Comparison of ENCODE assay signal across 17 cellular contexts in the genomic region with DNA sequence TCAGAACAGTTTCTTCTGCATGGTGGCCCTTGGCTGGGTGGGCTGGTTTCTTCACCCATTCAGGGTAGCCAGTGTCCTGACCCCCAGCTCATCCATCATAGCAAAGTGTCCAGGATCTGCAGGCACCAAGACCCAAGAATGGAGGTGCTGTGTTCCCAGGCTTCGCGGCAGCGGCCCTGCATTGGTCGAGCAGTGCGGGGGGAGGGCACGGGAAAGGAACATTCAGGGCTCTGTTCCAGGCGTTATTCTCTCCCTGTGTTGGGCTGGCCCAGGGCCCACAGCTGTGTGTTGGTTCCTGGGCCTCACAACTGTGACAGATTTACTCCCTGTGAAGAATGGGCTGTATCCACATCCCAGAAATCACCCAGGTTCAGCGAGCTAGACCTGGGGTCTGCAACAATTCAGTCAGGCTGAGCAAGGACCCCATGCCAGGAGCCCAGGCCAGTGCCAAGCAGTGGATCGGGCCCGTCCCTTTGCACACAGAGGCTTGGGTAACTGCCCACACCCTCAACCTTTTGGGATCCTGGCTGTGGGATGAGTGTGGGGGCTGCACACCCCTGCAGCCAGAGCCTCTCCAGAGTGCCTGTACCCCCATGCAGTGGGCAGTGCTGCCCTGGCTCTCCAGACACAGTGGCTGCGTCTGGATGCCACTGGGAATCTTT. TPM values are rescaled to one million over a fixed set of nuclear protein-coding genes. Genes with fewer than 3 reads are reported as not detected.
DNase-seq lines count a peak whose midpoint lies in the region; ATAC-seq and TF ChIP-seq lines count a peak whose summit lies in the region.
"Had no signal": no experiment of that assay in that cellular context is flagged by ENCODE, and none has a peak within 500 bp of the region (broad histone marks: within the 10 kb centered on the region; RNA-seq: fewer than 3 reads in every experiment).

No MANE protein-coding gene starts in this region.

- no peak overlapping the region for H3K9ac ChIP-seq in GM23248

- H3K79me2 ChIP-seq in GM23248 (ENCODE audit: insufficient read depth) = peaks cover 78% of the 10 kb centered on the region

- intact Hi-C loops in dorsolateral prefrontal cortex (cut with DNase I) (no loop called here), gastrocnemius medialis (cut with DNase I; ENCODE audit: low total_unique reads) (loop anchor here (10.0 kb wide), 1 partner anchor 139 kb away; no protein-coding TSS in a partner anchor), ascending aorta (cut with DNase I) (no loop called here)

- no peak for TF ChIP-seq POLR2A in gastrocnemius medialis (IDR thresholded peaks at IDR 0.05)

- H3K9me2 ChIP-seq in GM23248 (ENCODE audit: insufficient read depth) = no peaks in the 10 kb centered on the region

- no peaks in the 10 kb centered on the region for H3F3A ChIP-seq in GM23248 (ENCODE audit: insufficient read depth)

- H3K36me3 ChIP-seq in GM23248 (ENCODE audit: low read depth) = no peaks in the 10 kb centered on the region
- no peaks in the 10 kb centered on the region for H3K36me3 ChIP-seq in gastrocnemius medialis
- H3K36me3 ChIP-seq in ascending aorta = no peaks in the 10 kb centered on the region
- H3K36me3 ChIP-seq: suprapubic skin had no signal

- H3K4me2 ChIP-seq in GM23248 (ENCODE audit: unreplicated experiment) = no peak overlapping the region

- peak overlapping the region; percentile 20; the same call in 1 of the 2 replicates for H3K27ac ChIP-seq in GM23248
- peak overlapping the region in 57 of 59 donors; percentile 11 to 87 (median 70) for H3K27ac ChIP-seq in dorsolateral prefrontal cortex
- peak overlapping the region; percentile 81 to 92 (median 84) for H3K27ac ChIP-seq in gastrocnemius medialis
- H3K27ac ChIP-seq in ascending aorta = no peak overlapping the region
- H3K27ac ChIP-seq: suprapubic skin had no signal

- H4K20me1 ChIP-seq in GM23248 (ENCODE audit: insufficient read depth) = no peaks in the 10 kb centered on the region; the same call in 1 of the 2 replicates

- in situ Hi-C loops in GM23248 (cut with MboI) (no loop called here), gastrocnemius medialis (cut with MboI; ENCODE audit: low sequenced_read_pairs in 4 of 4) (no loop called here)

- H2AFZ ChIP-seq in GM23248 = no peak overlapping the region

- WGBS in GM23248 (ENCODE audit: low coverage in 1 of 2, low lambda C conversion rate in 2 of 2, missing lambda C conversion rate in 2 of 2), 2 experiments = 32 to 41% methylated on average over 11 of the region's 11 CpGs

- DNase-seq in GM23248 = peak; percentile 25
- DNase-seq in dorsolateral prefrontal cortex = peak; percentile 18 to 88 (median 77)
- DNase-seq in left lobe of liver (ENCODE audit: low spot score) = peak; percentile 73
- DNase-seq in gastrocnemius medialis = peak in 1 of 2 donors; percentile 65
- DNase-seq in dedifferentiated amniotic fluid mesenchymal stem cell (ENCODE audit: extremely low spot score) = no peak
- no peak for DNase-seq in ascending aorta (ENCODE audit: low spot score in 2 of 2)
- DNase-seq: amniotic stem cell, Calu3, GF-D8, Kasumi-1, NCI-H187, NCI-H526 had no signal

- H3K27me3 ChIP-seq in GM23248 (replicated peaks; ENCODE audit: insufficient read depth) = no peaks in the 10 kb centered on the region
- no peaks in the 10 kb centered on the region for H3K27me3 ChIP-seq in dorsolateral prefrontal cortex
- no peaks in the 10 kb centered on the region for H3K27me3 ChIP-seq in gastrocnemius medialis
- H3K27me3 ChIP-seq in ascending aorta = no peaks in the 10 kb centered on the region
- H3K27me3 ChIP-seq: suprapubic skin had no signal

- TF ChIP-seq CTCF in dorsolateral prefrontal cortex (IDR thresholded peaks at IDR 0.05 in 54 of 56, conservative IDR thresholded peaks at IDR 0.05 in 2 of 56; ENCODE audit: low read depth in 1 of 56, partially characterized antibody in 56 of 56) = peak in 1 of 56 donors; percentile 23
- no peak for TF ChIP-seq CTCF in gastrocnemius medialis (IDR thresholded peaks at IDR 0.05 in 4 of 5, conservative IDR thresholded peaks at IDR 0.05 in 1 of 5)
- no peak for TF ChIP-seq CTCF in ascending aorta (IDR thresholded peaks at IDR 0.05)

- ATAC-seq in left lobe of liver (peak; percentile 72), gastrocnemius medialis (peak; percentile 21 to 26), HG02588 (IDR thresholded peaks at IDR 0.05; ENCODE audit: unreplicated experiment) (no peak), HG02623 (IDR thresholded peaks at IDR 0.05; ENCODE audit: unreplicated experiment) (no peak)
- ATAC-seq: activated T-helper 17 cell treated with anti-CD3 and anti-CD28 coated beads, Interleukin-2, amount 50 U/mL, for 72 hours; Panc1 had no signal

- H3K4me3 ChIP-seq in GM23248 (no peak overlapping the region), dorsolateral prefrontal cortex (peak overlapping the region in 17 of 59 donors; percentile 0 to 33 (median 11)), gastrocnemius medialis (no peak overlapping the region), ascending aorta (no peak overlapping the region)
- H3K4me3 ChIP-seq: suprapubic skin had no signal

- H3K9me3 ChIP-seq in GM23248 (ENCODE audit: low read depth) (no peaks in the 10 kb centered on the region), gastrocnemius medialis (no peaks in the 10 kb centered on the region), ascending aorta (no peaks in the 10 kb centered on the region)
- H3K9me3 ChIP-seq: suprapubic skin had no signal

- H3K4me1 ChIP-seq in GM23248 (ENCODE audit: insufficient read depth) = peaks cover 7% of the 10 kb centered on the region
- peaks cover 51 to 63% of the 10 kb centered on the region in 2 donors for H3K4me1 ChIP-seq in gastrocnemius medialis
- no peaks in the 10 kb centered on the region for H3K4me1 ChIP-seq in ascending aorta

RNA-seq across cellular contexts. Expression of a gene that starts 10.0 kb away (rescaled TPM):
- total RNA-seq in GM23248 (2014; rRNA removed; shearing (Covaris generic)) = 33.7 and 65.3 TPM in 2 replicates
- polyA plus RNA-seq in GM23248 (2016; fragmentation: Nextera tagmentation; extraction: Ambion mirVana) = 26.9 and 32.0 TPM in 2 replicates
- 100 to 1,000 TPM in 10 of 120 experiments, 10 to 100 TPM in 110; 45.9 to 230 (median 67.8) TPM for total RNA-seq in dorsolateral prefrontal cortex
- 84.6 TPM for total RNA-seq in left lobe of liver
- total RNA-seq in gastrocnemius medialis = 100 to 1,000 TPM in 1 of 4 donors, 10 to 100 TPM in 3; 13.5 to 112 (median 55.7) TPM
- total RNA-seq in ascending aorta = 7.9 TPM

Comparison
In these comparisons a context has a peak if more than half of its experiments do, and no peak if none do; other contexts are left out.
1. DNase-seq: peak in GM23248 (single experiment), dorsolateral prefrontal cortex (10 of 10) and left lobe of liver (single experiment); none in dedifferentiated amniotic fluid mesenchymal stem cell (single experiment) and ascending aorta (0 of 2).
2. H3K27ac ChIP-seq: peak in GM23248 (single experiment), dorsolateral prefrontal cortex (57 of 59) and gastrocnemius medialis (4 of 4); none in ascending aorta (0 of 2).
3. ATAC-seq: peak in left lobe of liver (single experiment) and gastrocnemius medialis (2 of 2); none in HG02588 (single experiment) and HG02623 (single experiment).